1 cellular context compared by ENCODE assay signal in genomic region chr12:48105867-48106563, GRCh38.
TF ChIP-seq lines count a peak whose summit lies in the region.

TSS of gene SENP1 (minus strand) at chr12:48106079. CDS start at chr12:48101472, 4,607 bp downstream.

TF ChIP-seq in HEK293, 187 proteins besides CTCF, POLR2A, EP300 and RAD21 (continued from another document and continues in another):
- TF ChIP-seq KLF17 (tag by site-specific recombination; IDR thresholded peaks at IDR 0.05) (peak; percentile 85), ZNF514 (tag by site-specific recombination; IDR thresholded peaks at IDR 0.05) (no peak), ZNF449 (tag by site-specific recombination; IDR thresholded peaks at IDR 0.05) (peak; percentile 46; the same call in 1 of the 2 replicates), ZNF202 (tag by site-specific recombination; IDR thresholded peaks at IDR 0.05; ENCODE audit: borderline replicate concordance) (peak; percentile 87), ZNF580 (tag by site-specific recombination; IDR thresholded peaks at IDR 0.05) (peak; percentile 100), ZNF560 (tag by site-specific recombination; IDR thresholded peaks at IDR 0.05; ENCODE audit: borderline replicate concordance) (no peak), ZNF341 (tag by site-specific recombination; IDR thresholded peaks at IDR 0.05; ENCODE audit: low read depth) (peak; percentile 57; the same call in 1 of the 2 replicates), ZNF366 (tag by site-specific recombination; conservative IDR thresholded peaks at IDR 0.05) (peak; percentile 92), ZNF324 (tag by site-specific recombination; IDR thresholded peaks at IDR 0.05) (peak; percentile 90), YY2 (tag by site-specific recombination; IDR thresholded peaks at IDR 0.05) (peak; percentile 67), ZNF785 (tag by site-specific recombination; IDR thresholded peaks at IDR 0.05) (0 out of 2 replicates have a peak, but pooled peaks have one; percentile 45), ATF2 (tag by site-specific recombination; IDR thresholded peaks at IDR 0.05; ENCODE audit: low read depth) (no peak), ZBTB6 (tag by site-specific recombination; IDR thresholded peaks at IDR 0.05) (peak; percentile 34), ZNF571 (tag by site-specific recombination; IDR thresholded peaks at IDR 0.05) (no peak), GFI1B (tag by site-specific recombination; IDR thresholded peaks at IDR 0.05) (no peak; the same call in 1 of the 2 replicates), PRDM1 (tag by site-specific recombination; IDR thresholded peaks at IDR 0.05) (peak; percentile 34; the same call in 1 of the 2 replicates), ZNF398 (tag by site-specific recombination; IDR thresholded peaks at IDR 0.05) (peak; percentile 65), WT1 (tag by site-specific recombination; IDR thresholded peaks at IDR 0.05) (no peak), ZNF610 (tag by site-specific recombination; IDR thresholded peaks at IDR 0.05; ENCODE audit: borderline replicate concordance) (peak; percentile 77), KLF8 (tag by site-specific recombination; IDR thresholded peaks at IDR 0.05) (peak; percentile 86), ZNF473 (tag by site-specific recombination; IDR thresholded peaks at IDR 0.05) (no peak), ZNF350 (tag by site-specific recombination; IDR thresholded peaks at IDR 0.05) (no peak), TCF7L2 (IDR thresholded peaks at IDR 0.05; ENCODE audit: borderline replicate concordance, low read depth, low read length) (no peak), ZNF664 (tag by site-specific recombination; IDR thresholded peaks at IDR 0.05) (peak; percentile 34; the same call in 1 of the 2 replicates), ZNF132 (tag by site-specific recombination; IDR thresholded peaks at IDR 0.05; ENCODE audit: borderline replicate concordance) (no peak), AEBP2 (tag by site-specific recombination; IDR thresholded peaks at IDR 0.05; ENCODE audit: borderline replicate concordance) (no peak), ZNF175 (tag by site-specific recombination; IDR thresholded peaks at IDR 0.05) (no peak), HOXD13 (CRISPR knock-in tag; IDR thresholded peaks at IDR 0.05; ENCODE audit: borderline replicate concordance) (0 out of 2 replicates have a peak, but pooled peaks have one; percentile 49), ZSCAN5A (tag by site-specific recombination; IDR thresholded peaks at IDR 0.05) (peak; percentile 76; the same call in 1 of the 2 replicates), KLF1 (tag by site-specific recombination; IDR thresholded peaks at IDR 0.05) (peak; percentile 47; the same call in 1 of the 2 replicates), SETDB1 (IDR thresholded peaks at IDR 0.05; ENCODE audit: insufficient read length, low read length) (no peak), ZBTB8A (tag by site-specific recombination; IDR thresholded peaks at IDR 0.05) (peak; percentile 63), ZNF433 (tag by site-specific recombination; IDR thresholded peaks at IDR 0.05; ENCODE audit: low read depth) (no peak), ZNF623 (tag by site-specific recombination; IDR thresholded peaks at IDR 0.05) (peak; percentile 43), ZSCAN18 (tag by site-specific recombination; IDR thresholded peaks at IDR 0.05) (0 out of 2 replicates have a peak, but pooled peaks have one; percentile 33), ZIC2 (tag by site-specific recombination; IDR thresholded peaks at IDR 0.05) (no peak), TRIM28 (IDR thresholded peaks at IDR 0.05; ENCODE audit: borderline replicate concordance, low read length) (0 out of 2 replicates have a peak, but pooled peaks have one; percentile 49), ZNF391 (tag by site-specific recombination; IDR thresholded peaks at IDR 0.05; ENCODE audit: borderline replicate concordance, low read depth) (peak; percentile 76; the same call in 1 of the 2 replicates), ZNF146 (tag by site-specific recombination; IDR thresholded peaks at IDR 0.05) (0 out of 2 replicates have a peak, but pooled peaks have one; percentile 26), PRDM2 (tag by site-specific recombination; IDR thresholded peaks at IDR 0.05; ENCODE audit: borderline replicate concordance) (no peak), ZFP3 (tag by site-specific recombination; IDR thresholded peaks at IDR 0.05; ENCODE audit: low read depth) (no peak), ZNF596 (tag by site-specific recombination; IDR thresholded peaks at IDR 0.05) (peak; percentile 52; the same call in 1 of the 2 replicates), ZNF416 (tag by site-specific recombination; IDR thresholded peaks at IDR 0.05) (no peak), KLF10 (tag by site-specific recombination; IDR thresholded peaks at IDR 0.05) (peak; percentile 48; the same call in 1 of the 2 replicates)
